8 cellular contexts compared by ENCODE assay signal in genomic region chr16:84308120-84308519, GRCh38. TPM values are rescaled to one million over a fixed set of nuclear protein-coding genes. Genes with fewer than 3 reads are reported as not detected.
DNase-seq lines count a peak whose midpoint lies in the region; ATAC-seq and TF ChIP-seq lines count a peak whose summit lies in the region.

No MANE protein-coding gene starts in this region.

- CTCF ChIA-PET in SK-N-SH (lab: Yijun Ruan, JAX): interaction anchor here (0.5 to 5.2 kb wide), 44 partner anchors 9 to 1642 kb away, joined by 3 to 53 read pairs (median 4); partner anchors contain the start of genes TAF1C and WFDC1

- peak; percentile 88 for DNase-seq in D341Med (ENCODE audit: low spot score)
- peak; percentile 51 for DNase-seq in H4 (ENCODE audit: low spot score)
- peak; percentile 83 for DNase-seq in SK-N-SH
- DNase-seq in glomerular visceral epithelial cell (ENCODE audit: extremely low spot score): peak; percentile 18
- DNase-seq in stimulated activated CD4-positive, alpha-beta T cell treated with anti-CD3 and anti-CD28 coated beads, Interleukin-2, amount 100 ng/mL, for 48 hours: peak; percentile 8 to 10
- DNase-seq in NOMO-1 treated with DMSO at 0.1 percent for 48 hours (lab: John Stamatoyannopoulos, UW; ENCODE audit: unreplicated experiment): no peak

- H3K27ac ChIP-seq in SK-N-SH (ENCODE audit: low read depth in 2 of 2, low read length in 1 of 2): no peak overlapping the region

- TF ChIP-seq CTCF in SK-N-SH (IDR thresholded peaks at IDR 0.05): peak; percentile 53

- no peak overlapping the region for H3K9ac ChIP-seq in SK-N-SH

- no peaks in the 10 kb centered on the region for H3K36me3 ChIP-seq in SK-N-SH (replicated peaks in 1 of 2; ENCODE audit: control insufficient read depth in 1 of 2, insufficient read depth in 2 of 2, low read length in 1 of 2)

- H3K27me3 ChIP-seq in SK-N-SH (ENCODE audit: insufficient read depth): peaks cover 18% of the 10 kb centered on the region; the same call in 1 of the 2 replicates

- TF ChIP-seq RAD21 in SK-N-SH (IDR thresholded peaks at IDR 0.05; ENCODE audit: low read length): peak; percentile 80

- no peak overlapping the region for H3K4me3 ChIP-seq in SK-N-SH (ENCODE audit: low read depth in 2 of 2, low read length in 1 of 2)

- H3K9me3 ChIP-seq in SK-N-SH: no peaks in the 10 kb centered on the region

- no peak for ATAC-seq in GM18870 (IDR thresholded peaks at IDR 0.05; ENCODE audit: unreplicated experiment)
- no peak for ATAC-seq in HG03442 (IDR thresholded peaks at IDR 0.05; ENCODE audit: unreplicated experiment)

- H3K4me2 ChIP-seq in SK-N-SH: no peak overlapping the region

- no peaks in the 10 kb centered on the region for H3K4me1 ChIP-seq in SK-N-SH (ENCODE audit: control insufficient read depth in 1 of 2, insufficient read depth in 2 of 2, low read depth in 1 of 2, low read length in 1 of 2)

- H2AFZ ChIP-seq in SK-N-SH (ENCODE audit: low read depth): no peak overlapping the region

- 20% methylated on average over 11 of the region's 11 CpGs for WGBS in SK-N-SH (ENCODE audit: low lambda C conversion rate)

- no peak for TF ChIP-seq EP300 in SK-N-SH (IDR thresholded peaks at IDR 0.05; ENCODE audit: borderline replicate concordance in 1 of 2, low read depth in 1 of 2, low read length in 1 of 2)

- H4K20me1 ChIP-seq in SK-N-SH (ENCODE audit: insufficient read depth): no peaks in the 10 kb centered on the region

- H3K9me2 ChIP-seq in SK-N-SH: no peaks in the 10 kb centered on the region

- H3K79me2 ChIP-seq in SK-N-SH (ENCODE audit: insufficient read depth): no peaks in the 10 kb centered on the region

- no peaks in the 10 kb centered on the region for H3F3A ChIP-seq in SK-N-SH (replicated peaks; ENCODE audit: insufficient read depth)

- POLR2A ChIA-PET in SK-N-SH (lab: Yijun Ruan, JAX): interaction anchor here (1.1 kb wide), 1 partner anchor 223 kb away, joined by 4 read pairs; no protein-coding TSS in a partner anchor

TF ChIP-seq in SK-N-SH, 30 proteins besides CTCF, POLR2A, EP300 and RAD21:
- peak; percentile 57 for TF ChIP-seq SMC3 (IDR thresholded peaks at IDR 0.05; ENCODE audit: low read depth, low read length)
- no peak for TF ChIP-seq CHD2 (IDR thresholded peaks at IDR 0.05; ENCODE audit: low read length, partially characterized antibody)

RNA-seq across cellular contexts. Expression of gene WFDC1, which starts 13.4 kb away (rescaled TPM):
- not detected in 2 replicates for total RNA-seq in H4 (2014; rRNA removed; shearing (Covaris generic))
- polyA plus RNA-seq in SK-N-SH (2012; rRNA removed): 0.03 and 0.23 TPM in 2 replicates
- 0.05 and 0.08 TPM in 2 replicates for polyA plus RNA-seq in SK-N-SH (2012; cell fraction: cytosol; rRNA removed)
- 0.02 TPM in 1 of 2 replicates, not detected in the other for polyA plus RNA-seq in SK-N-SH (2012; cell fraction: nucleus; rRNA removed)
